In genomic region chr12:1584326-1584725, GRCh38 we compare ENCODE assay signal across 14 cellular contexts. TPM values are rescaled to one million over a fixed set of nuclear protein-coding genes. Genes with fewer than 3 reads are reported as not detected.
A peak's percentile ranks its signal among the peaks of the same experiment; 100 is the strongest.
DNase-seq lines count a peak whose midpoint lies in the region; ATAC-seq and TF ChIP-seq lines count a peak whose summit lies in the region.
"Had no signal": no experiment of that assay in that cellular context is flagged by ENCODE, and none has a peak within 500 bp of the region (broad histone marks: within the 10 kb centered on the region; RNA-seq: fewer than 3 reads in every experiment).

No MANE protein-coding gene starts in this region.

- H3K9me3 ChIP-seq in OCI-LY3 (ENCODE audit: insufficient read depth, low read length) = no peaks in the 10 kb centered on the region
- H3K9me3 ChIP-seq: BLaER1 treated with 17β-estradiol and CSF1 and Interleukin-3, amounts not matched to agents 10 nM and 100 nM; HAP-1 had no signal

- peaks cover 7% of the 10 kb centered on the region for H3K27me3 Mint-ChIP-seq in neural crest cell (ENCODE audit: low read depth)
- H3K27me3 Mint-ChIP-seq: CD4-positive, CD25-positive, alpha-beta regulatory T cell had no signal

- H3K36me3 Mint-ChIP-seq in neural crest cell (ENCODE audit: low read depth) = no peaks in the 10 kb centered on the region

- H3K9ac ChIP-seq in OCI-LY3 (ENCODE audit: low read length) = no peak overlapping the region
- H3K9ac ChIP-seq: BLaER1 treated with 17β-estradiol and CSF1 and Interleukin-3, amounts not matched to agents 10 nM and 100 nM had no signal

- no peak for ATAC-seq in GM21737 (IDR thresholded peaks at IDR 0.05; ENCODE audit: unreplicated experiment)
- ATAC-seq: GM12878 had no signal

- H3K27ac ChIP-seq in OCI-LY3 (ENCODE audit: low read length) = no peak overlapping the region
- H3K27ac ChIP-seq: BLaER1 treated with 17β-estradiol and CSF1 and Interleukin-3, amounts not matched to agents 10 nM and 100 nM had no signal

- H2AFZ ChIP-seq in OCI-LY3 (ENCODE audit: low read depth, low read length) = no peak overlapping the region

- no peak overlapping the region for H3K4me3 ChIP-seq in OCI-LY3 (ENCODE audit: low read length)
- H3K4me3 ChIP-seq: BLaER1 treated with 17β-estradiol and CSF1 and Interleukin-3, amounts not matched to agents 10 nM and 100 nM; GM12878; HAP-1 had no signal

- peaks cover 60% of the 10 kb centered on the region for H3K4me1 ChIP-seq in OCI-LY3 (ENCODE audit: low read length)

- no peak for TF ChIP-seq CTCF in OCI-LY3 (IDR thresholded peaks at IDR 0.05; ENCODE audit: low read depth, low read length)
- no peak for TF ChIP-seq CTCF in neural crest cell (conservative IDR thresholded peaks at IDR 0.05)

- H3K9me3 Mint-ChIP-seq in neural crest cell = no peaks in the 10 kb centered on the region
- H3K9me3 Mint-ChIP-seq: CD4-positive, CD25-positive, alpha-beta regulatory T cell had no signal

- peak overlapping the region; percentile 6; the same call in 1 of the 2 replicates for H3K4me2 ChIP-seq in OCI-LY3 (ENCODE audit: low read length)

- H3K79me2 ChIP-seq in OCI-LY3 (ENCODE audit: low read length) = no peaks in the 10 kb centered on the region

- H4K20me1 ChIP-seq in OCI-LY3 (ENCODE audit: insufficient read depth, low read length) = peaks cover 16% of the 10 kb centered on the region

- DNase-seq in NCI-H748 (lab: John Stamatoyannopoulos, UW; ENCODE audit: unreplicated experiment) (peak; percentile 45), NCI-H748 treated with DMSO at 0.1 percent for 48 hours (lab: John Stamatoyannopoulos, UW) (no peak), neural crest cell (ENCODE audit: low read depth, low spot score) (no peak), SK-N-DZ (ENCODE audit: low spot score) (no peak), NCI-H345 treated with DMSO at 0.1 percent for 48 hours (lab: John Stamatoyannopoulos, UW; ENCODE audit: unreplicated experiment) (no peak)
- DNase-seq: ACHN; Calu3; CD4-positive, CD25-positive, alpha-beta regulatory T cell; DMS 273 treated with DMSO at 0.1 percent for 48 hours had no signal

- H3K27ac Mint-ChIP-seq in neural crest cell (ENCODE audit: unreplicated experiment) = no peak overlapping the region

- H3K4me3 Mint-ChIP-seq in neural crest cell = peak overlapping the region; percentile 70
- H3K4me3 Mint-ChIP-seq: CD4-positive, CD25-positive, alpha-beta regulatory T cell had no signal

- peaks cover 69% of the 10 kb centered on the region for H3K4me1 Mint-ChIP-seq in neural crest cell

- H3K27me3 ChIP-seq in OCI-LY3 (ENCODE audit: low read depth, low read length) = no peaks in the 10 kb centered on the region
- H3K27me3 ChIP-seq: BLaER1 treated with 17β-estradiol and CSF1 and Interleukin-3, amounts not matched to agents 10 nM and 100 nM had no signal

- no peaks in the 10 kb centered on the region for H3K36me3 ChIP-seq in OCI-LY3 (replicated peaks; ENCODE audit: low read depth, low read length)
- H3K36me3 ChIP-seq: HAP-1 had no signal

RNA-seq across cellular contexts. Expression of gene FBXL14, which starts 10.1 kb away (rescaled TPM):
- 28.0 and 33.7 TPM in 2 replicates for total RNA-seq in neural crest cell
- polyA plus RNA-seq in SK-N-DZ (2014; cell fraction: cytosol; rRNA removed) = 12.5 and 15.9 TPM in 2 replicates
- 7.8 and 8.2 TPM in 2 replicates for polyA plus RNA-seq in SK-N-DZ (2014; cell fraction: nucleus; rRNA removed)

RNA-seq across cellular contexts. Expression of gene WNT5B, which starts 44.7 kb away (rescaled TPM):
- total RNA-seq in neural crest cell = 14.0 and 14.2 TPM in 2 replicates
- polyA plus RNA-seq in SK-N-DZ (2014; cell fraction: cytosol; rRNA removed) = 3.0 and 3.9 TPM in 2 replicates
- 2.4 and 7.0 TPM in 2 replicates for polyA plus RNA-seq in SK-N-DZ (2014; cell fraction: nucleus; rRNA removed)
- total RNA-seq: CD4-positive, CD25-positive, alpha-beta regulatory T cell had no signal
- polyA plus RNA-seq: CD4-positive, CD25-positive, alpha-beta regulatory T cell had no signal
